2 cellular contexts compared by ENCODE assay signal in genomic region chr7:65045589-65045988, GRCh38.
TF ChIP-seq lines count a peak whose summit lies in the region.

No MANE protein-coding gene starts in this region.

TF ChIP-seq in HEK293, 187 proteins besides CTCF, POLR2A, EP300 and RAD21:
- TF ChIP-seq PRDM1 (tag by site-specific recombination; IDR thresholded peaks at IDR 0.05) = 0 out of 2 replicates have a peak, but pooled peaks have one; percentile 35

TF ChIP-seq in HepG2, 621 proteins besides CTCF, POLR2A, EP300 and RAD21:
- peak; percentile 70 for TF ChIP-seq ZNF629 (CRISPR knock-in tag; conservative IDR thresholded peaks at IDR 0.05)
TF ChIP-seq in HepG2: peak in this region for 1; not testable (repeated sequence) for 620.
